Comparison of ENCODE assay signal across 7 cellular contexts in the genomic region with DNA sequence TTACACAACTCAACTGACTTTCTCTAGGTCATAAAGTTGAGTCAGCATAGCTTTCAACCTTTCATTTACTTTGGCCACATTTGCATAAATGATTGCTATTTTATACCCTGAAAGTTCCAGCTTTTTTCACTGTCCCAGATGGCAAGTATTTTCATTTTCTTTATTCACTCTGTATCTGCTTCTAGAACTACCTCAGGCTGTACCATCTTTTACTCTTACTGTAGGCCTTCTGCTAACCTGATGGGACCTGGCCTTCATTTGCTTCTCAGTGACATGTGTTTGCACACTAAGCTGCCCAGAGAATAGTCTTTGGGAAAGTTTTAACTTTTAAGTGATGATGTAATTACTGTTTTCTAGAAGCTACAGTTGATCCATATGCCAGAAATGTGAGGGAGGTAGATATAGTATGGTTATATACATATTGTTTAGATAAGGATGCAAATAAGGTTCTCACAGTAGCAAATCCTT.
DNase-seq lines count a peak whose midpoint lies in the region; ATAC-seq and TF ChIP-seq lines count a peak whose summit lies in the region.

No MANE protein-coding gene starts in this region.

- H3K27me3 ChIP-seq in colonic mucosa: no peaks in the 10 kb centered on the region

- H3K4me1 ChIP-seq in colonic mucosa: peaks cover 16% of the 10 kb centered on the region

- peak overlapping the region in 1 of 2 donors; percentile 14 for H3K9ac ChIP-seq in colonic mucosa (ENCODE audit: low read depth in 2 of 2, low read length in 2 of 2)

- peak; percentile 22 for ATAC-seq in GM21367 (IDR thresholded peaks at IDR 0.05; ENCODE audit: unreplicated experiment)

- no peaks in the 10 kb centered on the region for H3K9me3 ChIP-seq in colonic mucosa

- H3K27ac ChIP-seq in colonic mucosa (peak overlapping the region; percentile 63), skin epidermis (peak overlapping the region in 20 of 21 experiments; percentile 63 to 94 (median 78))

- TF ChIP-seq CTCF in colonic mucosa (IDR thresholded peaks at IDR 0.05): no peak

- no peak overlapping the region for H3K4me3 ChIP-seq in colonic mucosa
- no peak overlapping the region for H3K4me3 ChIP-seq in skin epidermis

- DNase-seq in HT-29 (ENCODE audit: low spot score): peak; percentile 14
- DNase-seq in colonic mucosa: no peak
- DNase-seq in NCI-H1105 treated with DMSO at 0.1 percent for 48 hours (lab: John Stamatoyannopoulos, UW): no peak
- DNase-seq in epidermal melanocyte (ENCODE audit: insufficient read length, low spot score): no peak
- no peak for DNase-seq in activated gamma-delta T cell (lab: John Stamatoyannopoulos, UW)

- H3K36me3 ChIP-seq in colonic mucosa: no peaks in the 10 kb centered on the region

- intact Hi-C loops in colonic mucosa (cut with DNase I): no loop called here
